ENCODE assay signal across 1 cellular context in the genomic region with DNA sequence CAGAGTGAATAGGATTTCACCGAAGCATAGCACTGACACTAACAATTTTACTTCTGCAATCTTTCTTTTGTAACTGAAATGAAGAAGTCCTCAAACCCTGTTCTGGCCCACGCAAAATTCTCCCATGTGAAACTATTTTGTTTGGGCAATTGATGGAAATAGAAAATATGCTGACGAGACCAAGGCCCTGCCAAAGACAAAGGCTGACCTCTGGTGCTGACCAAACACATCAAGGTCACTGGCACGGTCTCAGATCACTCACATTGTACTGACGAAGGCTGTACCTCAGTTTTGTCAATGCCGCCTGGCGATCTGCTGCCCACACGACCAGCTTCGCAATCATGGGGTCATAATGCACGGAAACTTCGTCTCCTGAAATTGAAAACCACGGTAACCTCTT.
TF ChIP-seq lines count a peak whose summit lies in the region.

No MANE protein-coding gene starts in this region.

TF ChIP-seq in HepG2, 621 proteins besides CTCF, POLR2A, EP300 and RAD21 (continued from another document):
- TF ChIP-seq, protein P1, sequence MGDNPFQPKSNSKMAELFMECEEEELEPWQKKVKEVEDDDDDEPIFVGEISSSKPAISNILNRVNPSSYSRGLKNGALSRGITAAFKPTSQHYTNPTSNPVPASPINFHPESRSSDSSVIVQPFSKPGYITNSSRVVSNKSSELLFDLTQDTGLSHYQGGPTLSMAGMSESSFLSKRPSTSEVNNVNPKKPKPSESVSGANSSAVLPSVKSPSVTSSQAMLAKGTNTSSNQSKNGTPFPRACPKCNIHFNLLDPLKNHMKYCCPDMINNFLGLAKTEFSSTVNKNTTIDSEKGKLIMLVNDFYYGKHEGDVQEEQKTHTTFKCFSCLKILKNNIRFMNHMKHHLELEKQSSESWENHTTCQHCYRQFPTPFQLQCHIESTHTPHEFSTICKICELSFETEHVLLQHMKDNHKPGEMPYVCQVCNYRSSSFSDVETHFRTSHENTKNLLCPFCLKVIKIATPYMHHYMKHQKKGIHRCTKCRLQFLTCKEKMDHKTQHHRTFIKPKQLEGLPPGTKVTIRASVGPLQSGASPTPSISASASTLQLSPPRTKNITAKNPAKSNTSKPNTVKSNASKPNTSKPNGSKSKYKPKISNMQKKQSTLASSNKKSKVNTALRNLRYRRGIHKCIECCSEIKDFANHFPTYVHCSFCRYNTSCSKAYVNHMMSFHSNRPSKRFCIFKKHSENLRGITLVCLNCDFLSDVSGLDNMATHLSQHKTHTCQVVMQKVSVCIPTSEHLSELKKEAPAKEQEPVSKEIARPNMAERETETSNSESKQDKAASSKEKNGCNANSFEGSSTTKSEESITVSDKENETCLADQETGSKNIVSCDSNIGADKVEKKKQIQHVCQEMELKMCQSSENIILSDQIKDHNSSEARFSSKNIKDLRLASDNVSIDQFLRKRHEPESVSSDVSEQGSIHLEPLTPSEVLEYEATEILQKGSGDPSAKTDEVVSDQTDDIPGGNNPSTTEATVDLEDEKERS (CRISPR knock-in tag; IDR thresholded peaks at IDR 0.05): no peak
- TF ChIP-seq REPIN1 (CRISPR knock-in tag; IDR thresholded peaks at IDR 0.05; ENCODE audit: borderline replicate concordance, low read depth) (no peak), RNF2 (conservative IDR thresholded peaks at IDR 0.05; ENCODE audit: low read depth) (no peak)
- TF ChIP-seq, protein P2, sequence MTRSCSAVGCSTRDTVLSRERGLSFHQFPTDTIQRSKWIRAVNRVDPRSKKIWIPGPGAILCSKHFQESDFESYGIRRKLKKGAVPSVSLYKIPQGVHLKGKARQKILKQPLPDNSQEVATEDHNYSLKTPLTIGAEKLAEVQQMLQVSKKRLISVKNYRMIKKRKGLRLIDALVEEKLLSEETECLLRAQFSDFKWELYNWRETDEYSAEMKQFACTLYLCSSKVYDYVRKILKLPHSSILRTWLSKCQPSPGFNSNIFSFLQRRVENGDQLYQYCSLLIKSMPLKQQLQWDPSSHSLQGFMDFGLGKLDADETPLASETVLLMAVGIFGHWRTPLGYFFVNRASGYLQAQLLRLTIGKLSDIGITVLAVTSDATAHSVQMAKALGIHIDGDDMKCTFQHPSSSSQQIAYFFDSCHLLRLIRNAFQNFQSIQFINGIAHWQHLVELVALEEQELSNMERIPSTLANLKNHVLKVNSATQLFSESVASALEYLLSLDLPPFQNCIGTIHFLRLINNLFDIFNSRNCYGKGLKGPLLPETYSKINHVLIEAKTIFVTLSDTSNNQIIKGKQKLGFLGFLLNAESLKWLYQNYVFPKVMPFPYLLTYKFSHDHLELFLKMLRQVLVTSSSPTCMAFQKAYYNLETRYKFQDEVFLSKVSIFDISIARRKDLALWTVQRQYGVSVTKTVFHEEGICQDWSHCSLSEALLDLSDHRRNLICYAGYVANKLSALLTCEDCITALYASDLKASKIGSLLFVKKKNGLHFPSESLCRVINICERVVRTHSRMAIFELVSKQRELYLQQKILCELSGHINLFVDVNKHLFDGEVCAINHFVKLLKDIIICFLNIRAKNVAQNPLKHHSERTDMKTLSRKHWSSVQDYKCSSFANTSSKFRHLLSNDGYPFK (CRISPR knock-in tag; IDR thresholded peaks at IDR 0.05; ENCODE audit: borderline replicate concordance): no peak
- TF ChIP-seq, protein P3, sequence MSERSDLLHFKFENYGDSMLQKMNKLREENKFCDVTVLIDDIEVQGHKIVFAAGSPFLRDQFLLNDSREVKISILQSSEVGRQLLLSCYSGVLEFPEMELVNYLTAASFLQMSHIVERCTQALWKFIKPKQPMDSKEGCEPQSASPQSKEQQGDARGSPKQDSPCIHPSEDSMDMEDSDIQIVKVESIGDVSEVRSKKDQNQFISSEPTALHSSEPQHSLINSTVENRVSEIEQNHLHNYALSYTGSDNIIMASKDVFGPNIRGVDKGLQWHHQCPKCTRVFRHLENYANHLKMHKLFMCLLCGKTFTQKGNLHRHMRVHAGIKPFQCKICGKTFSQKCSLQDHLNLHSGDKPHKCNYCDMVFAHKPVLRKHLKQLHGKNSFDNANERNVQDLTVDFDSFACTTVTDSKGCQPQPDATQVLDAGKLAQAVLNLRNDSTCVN (CRISPR knock-in tag; IDR thresholded peaks at IDR 0.05; ENCODE audit: borderline replicate concordance): no peak
- TF ChIP-seq, protein P4, sequence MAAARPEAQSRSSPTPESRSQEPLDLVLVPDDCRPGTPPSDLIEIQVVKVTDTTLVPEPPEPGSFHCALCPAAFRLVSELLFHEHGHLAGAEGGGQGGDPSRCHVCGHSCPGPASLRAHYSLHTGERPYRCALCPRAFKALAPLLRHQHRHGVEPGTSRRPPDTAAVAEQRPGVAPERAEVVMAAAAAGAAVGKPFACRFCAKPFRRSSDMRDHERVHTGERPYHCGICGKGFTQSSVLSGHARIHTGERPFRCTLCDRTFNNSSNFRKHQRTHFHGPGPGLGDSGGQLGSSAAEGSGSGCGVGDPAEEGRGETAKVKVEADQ (CRISPR knock-in tag; IDR thresholded peaks at IDR 0.05; ENCODE audit: borderline replicate concordance): no peak
